In genomic region chr18:75697493-75697892, GRCh38 we compare ENCODE assay signal across 9 cellular contexts.
"Had no signal": no experiment of that assay in that cellular context is flagged by ENCODE, and none has a peak within 500 bp of the region (broad histone marks: within the 10 kb centered on the region; RNA-seq: fewer than 3 reads in every experiment).

No MANE protein-coding gene starts in this region.

- H3K4me3 Mint-ChIP-seq: GM23338, H9, HFFc6 had no signal

- H3K27ac Mint-ChIP-seq: GM23338, H9, HFFc6 had no signal

- H3K4me1 ChIP-seq: HAP-1 had no signal

- H3K9ac ChIP-seq: GM23248 had no signal

- H3K4me3 ChIP-seq: GM23248, GM23338, HAP-1 had no signal

- DNase-seq: GM23248, GOT3, H7, H9, HCEC 1CT, HFFc6 had no signal

- H3K4me2 ChIP-seq: GM23338 had no signal

- H2AFZ ChIP-seq: GM23248, GM23338 had no signal

- H3K36me3 ChIP-seq: HAP-1 had no signal

- H3K9me3 ChIP-seq: HAP-1 had no signal

- H3K27ac ChIP-seq: GM23248 had no signal

- ATAC-seq: GM23338, HCT116 had no signal
